In genomic region chr7:80334908-80335307, GRCh38 we compare ENCODE assay signal across 26 cellular contexts.
DNase-seq lines count a peak whose midpoint lies in the region; ATAC-seq and TF ChIP-seq lines count a peak whose summit lies in the region.
"Had no signal": no experiment of that assay in that cellular context is flagged by ENCODE, and none has a peak within 500 bp of the region (broad histone marks: within the 10 kb centered on the region; RNA-seq: fewer than 3 reads in every experiment).

No MANE protein-coding gene starts in this region.

- no peak overlapping the region for H3K23ac ChIP-seq in neuronal stem cell (ENCODE audit: low read depth, low read length, poor library complexity)

- no peak for TF ChIP-seq POLR2A in right lobe of liver (IDR thresholded peaks at IDR 0.05)

- H3K14ac ChIP-seq in neuronal stem cell (ENCODE audit: low read length), result no peak overlapping the region

- H3K18ac ChIP-seq in neuronal stem cell (ENCODE audit: low read length), result no peak overlapping the region

- no peaks in the 10 kb centered on the region for H3K9me3 Mint-ChIP-seq in activated CD8-positive, alpha-beta T cell treated with anti-CD3 and anti-CD28 coated beads, Interleukin-2, amount 10 ng/mL, durations not matched to agents 7 days and 5 days (ENCODE audit: insufficient read depth)
- H3K9me3 Mint-ChIP-seq: neural crest cell had no signal

- H3K4me1 Mint-ChIP-seq in activated CD8-positive, alpha-beta T cell treated with anti-CD3 and anti-CD28 coated beads, Interleukin-2, amount 10 ng/mL, durations not matched to agents 7 days and 5 days (ENCODE audit: low read depth), result no peaks in the 10 kb centered on the region
- H3K4me1 Mint-ChIP-seq: stimulated activated effector memory CD8-positive, alpha-beta T cell treated with anti-CD3 and anti-CD28 coated beads, Interleukin-12 subunit alpha, Interleukin-12 subunit beta, amount 100 ng/mL, for 72 hours had no signal

- H2BK120ac ChIP-seq in neuronal stem cell (ENCODE audit: low read depth, low read length), result no peak overlapping the region

- no peak overlapping the region for H3K4ac ChIP-seq in neuronal stem cell (ENCODE audit: low read length)

- ATAC-seq in right lobe of liver, result no peak
- no peak for ATAC-seq in activated CD8-positive, alpha-beta T cell treated with anti-CD3 and anti-CD28 coated beads, Interleukin-2, amount 10 ng/mL, durations not matched to agents 7 days and 5 days
- ATAC-seq: activated T-cell treated with anti-CD3 and anti-CD28 coated beads, Interleukin-2, amount 50 U/mL, for 4 hours; SK-N-SH treated with all-trans-retinoic acid at 6 μM for 48 hours; stimulated activated effector memory CD8-positive, alpha-beta T cell treated with anti-CD3 and anti-CD28 coated beads, Interleukin-12 subunit alpha, Interleukin-12 subunit beta, amount 100 ng/mL, for 72 hours had no signal

- H2AFZ ChIP-seq in neuronal stem cell (ENCODE audit: low read length), result peak overlapping the region; percentile 36

- POLR2A ChIA-PET in activated CD8-positive, alpha-beta T cell treated with anti-CD3 and anti-CD28 coated beads, Interleukin-2, amount 10 ng/mL, durations not matched to agents 7 days and 5 days (lab: Charles Lee), result no interaction called here

- H3K27ac Mint-ChIP-seq in activated CD8-positive, alpha-beta T cell treated with anti-CD3 and anti-CD28 coated beads, Interleukin-2, amount 10 ng/mL, durations not matched to agents 7 days and 5 days, result no peak overlapping the region
- H3K27ac Mint-ChIP-seq: stimulated activated effector memory CD8-positive, alpha-beta T cell treated with anti-CD3 and anti-CD28 coated beads, Interleukin-12 subunit alpha, Interleukin-12 subunit beta, amount 100 ng/mL, for 72 hours had no signal

- H4K91ac ChIP-seq in neuronal stem cell (ENCODE audit: low read depth, low read length, poor library complexity), result no peak overlapping the region

- peak; percentile 24 to 28 for TF ChIP-seq RAD21 in liver (IDR thresholded peaks at IDR 0.05)

- no peaks in the 10 kb centered on the region for H3K36me3 Mint-ChIP-seq in activated CD8-positive, alpha-beta T cell treated with anti-CD3 and anti-CD28 coated beads, Interleukin-2, amount 10 ng/mL, durations not matched to agents 7 days and 5 days (ENCODE audit: low read depth)
- H3K36me3 Mint-ChIP-seq: stimulated activated effector memory CD8-positive, alpha-beta T cell treated with anti-CD3 and anti-CD28 coated beads, Interleukin-12 subunit alpha, Interleukin-12 subunit beta, amount 100 ng/mL, for 72 hours had no signal

- no peak overlapping the region for H4K8ac ChIP-seq in neuronal stem cell (ENCODE audit: low read depth, low read length)

- H3K27me3 ChIP-seq in liver (ENCODE audit: control insufficient read depth in 4 of 4, insufficient read depth in 4 of 4, low read length in 3 of 4), result no peaks in the 10 kb centered on the region
- H3K27me3 ChIP-seq in right lobe of liver, result no peaks in the 10 kb centered on the region
- H3K27me3 ChIP-seq in neuronal stem cell (ENCODE audit: control insufficient read depth in 3 of 3, insufficient read depth in 3 of 3, low read depth in 1 of 3, low read length in 3 of 3), result no peaks in the 10 kb centered on the region
- H3K27me3 ChIP-seq: esophagus squamous epithelium, heart left ventricle, vagina had no signal

- no peak overlapping the region for H2BK5ac ChIP-seq in neuronal stem cell (ENCODE audit: low read length)

- no peak overlapping the region for H2AK5ac ChIP-seq in neuronal stem cell (ENCODE audit: low read depth, low read length)

- CTCF ChIA-PET in activated CD8-positive, alpha-beta T cell treated with anti-CD3 and anti-CD28 coated beads, Interleukin-2, amount 10 ng/mL, durations not matched to agents 7 days and 5 days (lab: Charles Lee), result no interaction called here

- H3K4me1 ChIP-seq in liver (ENCODE audit: control insufficient read depth in 4 of 4, insufficient read depth in 4 of 4, low read length in 3 of 4) (peaks cover 0 to 5% (median 0%) of the 10 kb centered on the region in 4 donors), right lobe of liver (no peaks in the 10 kb centered on the region), neuronal stem cell (ENCODE audit: control insufficient read depth in 2 of 2, insufficient read depth in 1 of 2, low read depth in 1 of 2, low read length in 2 of 2) (peaks cover 6 to 13% of the 10 kb centered on the region in 2 donors)
- H3K4me1 ChIP-seq: Caco-2, psoas muscle, vagina had no signal

- intact Hi-C loops in right lobe of liver (cut with DNase I), result no loop called here

- DNase-seq in right lobe of liver, result no peak
- peak; percentile 80 for DNase-seq in fibroblast of villous mesenchyme (ENCODE audit: low read depth)
- no peak for DNase-seq in neuronal stem cell (ENCODE audit: low spot score)
- DNase-seq in activated CD8-positive, alpha-beta T cell treated with anti-CD3 and anti-CD28 coated beads, Interleukin-2, amount 10 ng/mL, durations not matched to agents 7 days and 5 days, result no peak
- no peak for DNase-seq in occipital lobe (lab: John Stamatoyannopoulos, UW)
- DNase-seq in NCI-H69 (lab: John Stamatoyannopoulos, UW), result no peak
- DNase-seq in kidney tubule cell (ENCODE audit: low spot score), result no peak
- DNase-seq: ACHN; activated CD4-positive, alpha-beta T cell treated with anti-CD3 and anti-CD28 coated beads for 4 hours; activated naive CD4-positive, alpha-beta T cell treated with Interleukin-2 at 50 U/mL for 16 hours; activated T-cell treated with anti-CD3 and anti-CD28 coated beads, Interleukin-2, amount 50 U/mL, for 4 hours; amniotic stem cell; esophagus squamous epithelium; heart left ventricle; NCI-H2171; psoas muscle; stimulated activated CD4-positive, alpha-beta T cell treated with anti-CD3 and anti-CD28 coated beads, Interleukin-2, amount 100 ng/mL, for 48 hours had no signal

- no peak overlapping the region for H3K4me2 ChIP-seq in neuronal stem cell (ENCODE audit: insufficient read depth, low read length, poor library complexity, severe bottlenecking)
- H3K4me2 ChIP-seq: KMS-11 had no signal

- H3K4me3 ChIP-seq in liver (ENCODE audit: low read depth in 1 of 3, low read length in 3 of 3) (no peak overlapping the region), right lobe of liver (no peak overlapping the region), fibroblast of villous mesenchyme (ENCODE audit: low read depth, low read length) (no peak overlapping the region), neuronal stem cell (ENCODE audit: low read length in 2 of 2) (no peak overlapping the region)
- H3K4me3 ChIP-seq: coronary artery, esophagus squamous epithelium, heart left ventricle, psoas muscle, vagina had no signal

- H3K27ac ChIP-seq in liver (ENCODE audit: low read depth in 1 of 2, low read length in 2 of 2) (no peak overlapping the region), right lobe of liver (no peak overlapping the region), neuronal stem cell (replicated peaks; ENCODE audit: low read length) (no peak overlapping the region)
- H3K27ac ChIP-seq: coronary artery, esophagus squamous epithelium, KMS-11, psoas muscle, RWPE1, vagina had no signal

- peaks cover 3% of the 10 kb centered on the region for H3K27me3 Mint-ChIP-seq in activated CD8-positive, alpha-beta T cell treated with anti-CD3 and anti-CD28 coated beads, Interleukin-2, amount 10 ng/mL, durations not matched to agents 7 days and 5 days (ENCODE audit: low read depth)

- TF ChIP-seq CTCF in liver (IDR thresholded peaks at IDR 0.05; ENCODE audit: low read depth, low read length, missing input control) (no peak), right lobe of liver (IDR thresholded peaks at IDR 0.05) (peak in 1 of 4 donors; percentile 4), fibroblast of villous mesenchyme (IDR thresholded peaks at IDR 0.05; ENCODE audit: insufficient read depth, low read depth, low read length) (no peak)

- no peak overlapping the region for H2BK12ac ChIP-seq in neuronal stem cell (ENCODE audit: low read length)

- no peaks in the 10 kb centered on the region for H3K79me1 ChIP-seq in neuronal stem cell (ENCODE audit: low read depth, low read length)

- no peaks in the 10 kb centered on the region for H3K9me3 ChIP-seq in liver (ENCODE audit: control insufficient read depth in 4 of 4, low read length in 3 of 4)
- no peaks in the 10 kb centered on the region for H3K9me3 ChIP-seq in right lobe of liver
- no peaks in the 10 kb centered on the region for H3K9me3 ChIP-seq in neuronal stem cell (replicated peaks in 1 of 2; ENCODE audit: control insufficient read depth in 2 of 2, insufficient read depth in 1 of 2, low read depth in 1 of 2, low read length in 2 of 2)
- H3K9me3 ChIP-seq: Caco-2, esophagus squamous epithelium, heart left ventricle, psoas muscle, vagina had no signal

- no peak overlapping the region for H2BK15ac ChIP-seq in neuronal stem cell (ENCODE audit: low read length)

- H3K9ac ChIP-seq in liver (ENCODE audit: low read depth in 1 of 2, low read length in 2 of 2), result no peak overlapping the region
- no peak overlapping the region for H3K9ac ChIP-seq in neuronal stem cell (ENCODE audit: low read depth, low read length, poor library complexity)
- H3K9ac ChIP-seq: KMS-11 had no signal

- H3K36me3 ChIP-seq in liver (ENCODE audit: control insufficient read depth in 4 of 4, insufficient read depth in 3 of 4, low read depth in 1 of 4, low read length in 3 of 4) (no peaks in the 10 kb centered on the region), right lobe of liver (no peaks in the 10 kb centered on the region), neuronal stem cell (replicated peaks in 1 of 2; ENCODE audit: control insufficient read depth in 2 of 2, insufficient read depth in 2 of 2, low read length in 2 of 2) (no peaks in the 10 kb centered on the region)
- H3K36me3 ChIP-seq: esophagus squamous epithelium, heart left ventricle, vagina had no signal

- H3K4me3 Mint-ChIP-seq in activated CD8-positive, alpha-beta T cell treated with anti-CD3 and anti-CD28 coated beads, Interleukin-2, amount 10 ng/mL, durations not matched to agents 7 days and 5 days, result no peak overlapping the region
- H3K4me3 Mint-ChIP-seq: activated T-cell treated with anti-CD3 and anti-CD28 coated beads, Interleukin-2, amount 50 U/mL, for 4 hours; neural crest cell; stimulated activated effector memory CD8-positive, alpha-beta T cell treated with anti-CD3 and anti-CD28 coated beads, Interleukin-12 subunit alpha, Interleukin-12 subunit beta, amount 100 ng/mL, for 72 hours had no signal

TF ChIP-seq in liver, 16 proteins besides CTCF, POLR2A, EP300 and RAD21 (continues in another document):
- TF ChIP-seq HNF4G (IDR thresholded peaks at IDR 0.05) (no peak), MAX (IDR thresholded peaks at IDR 0.05) (no peak), GABPA (IDR thresholded peaks at IDR 0.05 in 1 of 2, conservative IDR thresholded peaks at IDR 0.05 in 1 of 2) (no peak), TAF1 (conservative IDR thresholded peaks at IDR 0.05) (no peak)
